In genomic region chrX:103817502-103817901, GRCh38 we compare ENCODE assay signal across 9 cellular contexts. TPM values are rescaled to one million over a fixed set of nuclear protein-coding genes. Genes with fewer than 3 reads are reported as not detected.
DNase-seq lines count a peak whose midpoint lies in the region; ATAC-seq, FAIRE-seq and TF ChIP-seq lines count a peak whose summit lies in the region.
"Had no signal": no experiment of that assay in that cellular context is flagged by ENCODE, and none has a peak within 500 bp of the region (broad histone marks: within the 10 kb centered on the region; RNA-seq: fewer than 3 reads in every experiment).

No MANE protein-coding gene starts in this region.

- H3K27me3 ChIP-seq in smooth muscle cell (ENCODE audit: low read depth), result no peaks in the 10 kb centered on the region

- ATAC-seq in GM18502 (IDR thresholded peaks at IDR 0.05; ENCODE audit: poor library complexity, unreplicated experiment) (peak; percentile 75), GM21528 (IDR thresholded peaks at IDR 0.05; ENCODE audit: low FRiP score, unreplicated experiment) (no peak)

- no peaks in the 10 kb centered on the region for H3F3A ChIP-seq in smooth muscle cell (ENCODE audit: low read depth)

- no peak overlapping the region for H2AFZ ChIP-seq in smooth muscle cell (ENCODE audit: low read depth)

- DNase-seq in CD1c-positive myeloid dendritic cell (ENCODE audit: extremely low spot score), result peak; percentile 73
- DNase-seq in NCI-H1092 treated with DMSO at 0.1 percent for 48 hours (lab: John Stamatoyannopoulos, UW), result peak; percentile 42
- DNase-seq in germinal center (ENCODE audit: low spot score), result peak; percentile 14
- no peak for DNase-seq in smooth muscle cell (lab: John Stamatoyannopoulos, UW; ENCODE audit: unreplicated experiment)
- DNase-seq in activated effector memory CD4-positive, alpha-beta T cell treated with Interleukin-2 at 50 U/mL for 16 hours, result no peak

- TF ChIP-seq CTCF in smooth muscle cell (IDR thresholded peaks at IDR 0.05; ENCODE audit: borderline replicate concordance, insufficient read depth, poor library complexity, severe bottlenecking), result peak; percentile 92

- H4K20me1 ChIP-seq in smooth muscle cell (ENCODE audit: low read depth), result no peaks in the 10 kb centered on the region

- FAIRE-seq in TTC549 (lab: Jason Lieb, UNC), result peak; percentile 87

- no peak overlapping the region for H3K4me3 ChIP-seq in smooth muscle cell

- H3K79me2 ChIP-seq in smooth muscle cell (ENCODE audit: low read depth), result no peaks in the 10 kb centered on the region

- H3K9ac ChIP-seq in smooth muscle cell (ENCODE audit: low read depth), result no peak overlapping the region

- WGBS in smooth muscle cell (ENCODE audit: low lambda C conversion rate), result 18% methylated on average over 5 of the region's 5 CpGs

- no peak overlapping the region for H3K4me2 ChIP-seq in smooth muscle cell

- H3K9me3 ChIP-seq in smooth muscle cell (replicated peaks; ENCODE audit: low read depth), result no peaks in the 10 kb centered on the region

- no peaks in the 10 kb centered on the region for H3K4me1 ChIP-seq in smooth muscle cell (ENCODE audit: low read depth)

- H3K27ac ChIP-seq in smooth muscle cell (ENCODE audit: low read depth), result no peak overlapping the region

- no peaks in the 10 kb centered on the region for H3K36me3 ChIP-seq in smooth muscle cell (ENCODE audit: low read depth)

RNA-seq across cellular contexts. Expression of gene RAB9B, which starts 14.6 kb away (rescaled TPM):
- 0.18 and 0.76 TPM in 2 replicates for total RNA-seq in smooth muscle cell
- not detected in 2 replicates for polyA plus RNA-seq in smooth muscle cell

RNA-seq across cellular contexts. Expression of gene PLP1, which starts 40.9 kb away (rescaled TPM):
- not detected in 2 replicates for total RNA-seq in smooth muscle cell
- polyA plus RNA-seq in smooth muscle cell, result 0.27 TPM in 1 of 2 replicates, not detected in the other
- total RNA-seq: mononuclear cell had no signal

Comparison
In these comparisons a context has a peak if more than half of its experiments do, and no peak if none do; other contexts are left out.
1. DNase-seq: peak in CD1c-positive myeloid dendritic cell (single experiment), NCI-H1092 treated with DMSO at 0.1 percent for 48 hours (single experiment) and germinal center (single experiment); none in smooth muscle cell (single experiment) and activated effector memory CD4-positive, alpha-beta T cell treated with Interleukin-2 at 50 U/mL for 16 hours (single experiment).